13 cellular contexts compared by ENCODE assay signal in the genomic region with DNA sequence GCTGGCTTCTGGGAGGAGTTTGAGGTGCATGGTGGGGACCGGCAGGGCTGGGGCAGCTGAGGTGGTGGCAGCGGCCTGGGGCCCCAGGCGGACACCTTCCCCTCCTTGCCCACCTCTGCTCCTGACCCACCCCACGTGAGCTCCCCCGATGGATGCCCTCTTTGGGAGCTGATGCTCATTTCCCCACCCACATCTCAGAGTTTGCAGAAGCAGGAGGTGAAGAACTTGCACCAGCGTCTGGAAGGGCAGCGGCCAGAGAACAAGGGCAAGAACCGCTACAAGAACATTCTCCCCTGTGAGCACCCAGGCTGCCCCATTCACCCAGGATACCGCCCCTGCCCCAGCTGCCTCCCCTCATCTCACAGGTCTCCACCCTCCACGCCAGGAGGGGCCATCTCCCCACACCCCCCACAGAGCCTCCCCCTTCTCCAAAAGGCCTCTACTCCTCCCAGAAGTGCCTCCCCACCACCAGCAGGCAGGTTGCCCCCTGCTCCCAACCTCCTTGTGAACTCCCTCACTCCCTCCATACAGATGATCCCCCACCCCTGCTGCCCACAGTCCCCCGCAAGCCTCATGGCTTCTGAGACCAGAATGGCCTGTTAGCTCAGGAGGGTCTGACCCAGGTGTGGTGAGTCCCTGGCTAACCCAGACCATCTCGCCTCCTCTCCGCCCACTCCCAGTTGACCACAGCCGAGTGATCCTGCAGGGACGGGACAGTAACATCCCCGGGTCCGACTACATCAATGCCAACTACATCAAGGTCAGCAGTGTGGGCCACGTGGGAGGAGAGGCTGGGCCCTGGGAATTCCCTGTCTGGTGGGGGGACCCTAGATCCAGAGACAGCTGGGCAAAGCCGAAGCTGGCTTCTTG. TPM values are rescaled to one million over a fixed set of nuclear protein-coding genes. Genes with fewer than 3 reads are reported as not detected.
DNase-seq lines count a peak whose midpoint lies in the region; ATAC-seq and TF ChIP-seq lines count a peak whose summit lies in the region.
"Had no signal": no experiment of that assay in that cellular context is flagged by ENCODE, and none has a peak within 500 bp of the region (broad histone marks: within the 10 kb centered on the region; RNA-seq: fewer than 3 reads in every experiment).

No MANE protein-coding gene starts in this region.

- H3K4me1 ChIP-seq in CD4-positive, alpha-beta memory T cell (ENCODE audit: insufficient read depth, low read length) = peaks cover 81% of the 10 kb centered on the region
- H3K4me1 ChIP-seq in osteoblast (ENCODE audit: insufficient read depth, low read length) (peaks cover 12% of the 10 kb centered on the region), ascending aorta (no peaks in the 10 kb centered on the region), esophagus muscularis mucosa (peaks cover 13 to 35% (median 28%) of the 10 kb centered on the region in 4 donors)

- no peaks in the 10 kb centered on the region for H3K9me3 ChIP-seq in CD4-positive, alpha-beta memory T cell (ENCODE audit: control insufficient read depth in 1 of 2, low read length in 2 of 2)
- no peaks in the 10 kb centered on the region for H3K9me3 ChIP-seq in osteoblast (ENCODE audit: low read depth, low read length)
- H3K9me3 ChIP-seq in ascending aorta = no peaks in the 10 kb centered on the region
- no peaks in the 10 kb centered on the region for H3K9me3 ChIP-seq in esophagus muscularis mucosa
- H3K9me3 ChIP-seq: thyroid gland had no signal

- 95% methylated on average over 10 of the region's 19 CpGs for WGBS in esophagus muscularis mucosa

- no peak overlapping the region for H2AFZ ChIP-seq in osteoblast (ENCODE audit: low read length)

- H3K9me3 Mint-ChIP-seq in CD4-positive, alpha-beta memory T cell = peaks cover 0 to 2% (median 0%) of the 10 kb centered on the region in 8 donors
- H3K9me3 Mint-ChIP-seq in activated naive CD8-positive, alpha-beta T cell (ENCODE audit: low read depth) = no peaks in the 10 kb centered on the region

- peak overlapping the region; percentile 89 to 99 (median 96) for H3K27ac Mint-ChIP-seq in CD4-positive, alpha-beta memory T cell
- peak overlapping the region; percentile 98 for H3K27ac Mint-ChIP-seq in activated naive CD8-positive, alpha-beta T cell

- TF ChIP-seq CTCF in osteoblast (IDR thresholded peaks at IDR 0.05; ENCODE audit: extremely low read depth, low read depth, low read length) = no peak
- TF ChIP-seq CTCF in ascending aorta (IDR thresholded peaks at IDR 0.05) = no peak
- no peak for TF ChIP-seq CTCF in esophagus muscularis mucosa (IDR thresholded peaks at IDR 0.05)

- no peak for TF ChIP-seq EP300 in esophagus muscularis mucosa (IDR thresholded peaks at IDR 0.05)

- intact Hi-C loops in CD4-positive, alpha-beta memory T cell (cut with micrococcal nuclease) = no loop called here
- intact Hi-C loops in ascending aorta (cut with DNase I) (no loop called here), esophagus muscularis mucosa (cut with DNase I) (no loop called here)

- no peak for ATAC-seq in HG03354 (IDR thresholded peaks at IDR 0.05; ENCODE audit: poor library complexity, severe bottlenecking, unreplicated experiment)

- peak overlapping the region in 1 of 2 donors; percentile 11 for H3K4me3 ChIP-seq in CD4-positive, alpha-beta memory T cell (ENCODE audit: low read length in 2 of 2)
- no peak overlapping the region for H3K4me3 ChIP-seq in osteoblast (ENCODE audit: insufficient read depth, low read length)
- H3K4me3 ChIP-seq in ascending aorta = no peak overlapping the region
- H3K4me3 ChIP-seq in esophagus muscularis mucosa = no peak overlapping the region
- H3K4me3 ChIP-seq: thyroid gland had no signal

- H3K4me2 ChIP-seq in osteoblast (ENCODE audit: insufficient read depth, low read length) = no peak overlapping the region

- peak overlapping the region in 7 of 8 donors; percentile 25 to 98 (median 76) for H3K4me3 Mint-ChIP-seq in CD4-positive, alpha-beta memory T cell
- H3K4me3 Mint-ChIP-seq in activated naive CD8-positive, alpha-beta T cell = peak overlapping the region; percentile 97

- H3K36me3 ChIP-seq in CD4-positive, alpha-beta memory T cell (ENCODE audit: insufficient read depth, low read length) = peaks cover 42% of the 10 kb centered on the region
- H3K36me3 ChIP-seq in osteoblast (ENCODE audit: insufficient read depth, low read length) = no peaks in the 10 kb centered on the region
- H3K36me3 ChIP-seq in ascending aorta = no peaks in the 10 kb centered on the region
- H3K36me3 ChIP-seq in esophagus muscularis mucosa = no peaks in the 10 kb centered on the region
- H3K36me3 ChIP-seq: thyroid gland had no signal

- peaks cover 0 to 3% of the 10 kb centered on the region in 2 donors for H3K27me3 Mint-ChIP-seq in CD4-positive, alpha-beta memory T cell
- H3K27me3 Mint-ChIP-seq in activated naive CD8-positive, alpha-beta T cell = no peaks in the 10 kb centered on the region

- no peaks in the 10 kb centered on the region for H3K27me3 ChIP-seq in CD4-positive, alpha-beta memory T cell (ENCODE audit: insufficient read depth, low read length)
- H3K27me3 ChIP-seq in osteoblast (ENCODE audit: insufficient read depth, low read length) (no peaks in the 10 kb centered on the region), ascending aorta (no peaks in the 10 kb centered on the region), esophagus muscularis mucosa (no peaks in the 10 kb centered on the region)
- H3K27me3 ChIP-seq: thyroid gland had no signal

- CTCF ChIA-PET in CD4-positive, alpha-beta memory T cell (lab: Charles Lee; ENCODE audit: partially characterized antibody) = interaction anchor here (1.1 to 13.5 kb wide), 4 partner anchors 9 to 32 kb away, joined by 5 to 774 read pairs (median 12); partner anchors contain the start of genes C12orf57, PTPN6 and RNU7-1

- TF ChIP-seq POLR2A in GM18526 (IDR thresholded peaks at IDR 0.05; ENCODE audit: extremely low read depth, insufficient read length) = peak; percentile 7
- no peak for TF ChIP-seq POLR2A in esophagus muscularis mucosa (IDR thresholded peaks at IDR 0.05; ENCODE audit: low read depth)

- peak overlapping the region; percentile 96 for H3K27ac ChIP-seq in CD4-positive, alpha-beta memory T cell (ENCODE audit: low read depth, low read length)
- no peak overlapping the region for H3K27ac ChIP-seq in osteoblast (ENCODE audit: low read depth, low read length)
- H3K27ac ChIP-seq in ascending aorta = no peak overlapping the region
- H3K27ac ChIP-seq in esophagus muscularis mucosa (replicated peaks in 1 of 4) = no peak overlapping the region
- H3K27ac ChIP-seq: epithelial cell of prostate, thyroid gland had no signal

- peaks cover 56 to 97% (median 63%) of the 10 kb centered on the region in 4 donors for H3K4me1 Mint-ChIP-seq in CD4-positive, alpha-beta memory T cell
- H3K4me1 Mint-ChIP-seq in activated naive CD8-positive, alpha-beta T cell (ENCODE audit: low read depth) = peaks cover 69% of the 10 kb centered on the region

- POLR2A ChIA-PET in CD4-positive, alpha-beta memory T cell (lab: Charles Lee; ENCODE audit: partially characterized antibody) = interaction anchor here (1.3 to 22.1 kb wide), 4 partner anchors 5 to 104 kb away, joined by 4 to 1807 read pairs (median 907); partner anchors contain the start of genes C12orf57, CDCA3, PTPN6 and RNU7-1

- H4K20me1 ChIP-seq in osteoblast (ENCODE audit: insufficient read depth, low read length) = no peaks in the 10 kb centered on the region

- DNase-seq in CD4-positive, alpha-beta memory T cell = no peak
- DNase-seq in osteoblast (ENCODE audit: insufficient read length, low spot score, missing footprints) (peak; percentile 85), ascending aorta (ENCODE audit: low spot score in 2 of 2) (no peak), DMS79 treated with DMSO at 0.1 percent for 48 hours (lab: John Stamatoyannopoulos, UW) (no peak), esophagus muscularis mucosa (ENCODE audit: extremely low spot score) (no peak)
- DNase-seq: NCI-H1048, NCI-H446, thyroid gland had no signal

- peaks cover 38 to 77% of the 10 kb centered on the region in 2 donors for H3K36me3 Mint-ChIP-seq in CD4-positive, alpha-beta memory T cell
- peaks cover 31% of the 10 kb centered on the region for H3K36me3 Mint-ChIP-seq in activated naive CD8-positive, alpha-beta T cell

- H3K79me2 ChIP-seq in osteoblast (ENCODE audit: insufficient read depth, low read length) = no peaks in the 10 kb centered on the region

RNA-seq across cellular contexts. Expression of gene PTPN6, which starts 4.5 kb away (rescaled TPM):
- 100 to 1,000 TPM; 189 to 199 TPM for total RNA-seq in CD4-positive, alpha-beta memory T cell
- 100 to 1,000 TPM; 126 to 325 TPM for polyA plus RNA-seq in CD4-positive, alpha-beta memory T cell
- total RNA-seq in osteoblast = 0.29 and 0.36 TPM in 2 replicates
- 1.7 TPM for total RNA-seq in ascending aorta
- 10 to 100 TPM in 3 of 4 donors, 1 to 10 TPM in 1; 9.1 to 16.9 (median 13.3) TPM for total RNA-seq in esophagus muscularis mucosa

RNA-seq across cellular contexts. Expression of gene C12orf57, which starts 11.9 kb away (rescaled TPM):
- total RNA-seq in CD4-positive, alpha-beta memory T cell = 100 to 1,000 TPM; 423 to 425 TPM
- polyA plus RNA-seq in CD4-positive, alpha-beta memory T cell = 100 to 1,000 TPM; 155 to 244 TPM
- total RNA-seq in osteoblast (81.4 and 93.4 TPM in 2 replicates), ascending aorta (558 TPM), esophagus muscularis mucosa (100 to 1,000 TPM; 307 to 437 (median 325) TPM)

RNA-seq across cellular contexts. Expression of gene RNU7-1, which starts 12.1 kb away (rescaled TPM):
- not detected for total RNA-seq in CD4-positive, alpha-beta memory T cell
- polyA plus RNA-seq in CD4-positive, alpha-beta memory T cell = not detected
- total RNA-seq in osteoblast = not detected in 2 replicates
- total RNA-seq in ascending aorta = not detected
- total RNA-seq in esophagus muscularis mucosa = not detected
- total RNA-seq: bronchial epithelial cell, thyroid gland had no signal

RNA-seq across cellular contexts. Expression of gene PHB2, which starts 14.8 kb away (rescaled TPM):
- 100 to 1,000 TPM; 142 to 148 TPM for total RNA-seq in CD4-positive, alpha-beta memory T cell
- 100 to 1,000 TPM; 102 to 114 TPM for polyA plus RNA-seq in CD4-positive, alpha-beta memory T cell
- total RNA-seq in osteoblast (161 and 168 TPM in 2 replicates), ascending aorta (85.5 TPM), esophagus muscularis mucosa (100 to 1,000 TPM; 194 to 265 (median 233) TPM)

RNA-seq across cellular contexts. Expression of gene EMG1, which starts 15.0 kb away (rescaled TPM):
- 10 to 100 TPM; 68.6 to 70.8 TPM for total RNA-seq in CD4-positive, alpha-beta memory T cell
- polyA plus RNA-seq in CD4-positive, alpha-beta memory T cell = 10 to 100 TPM; 68.8 to 69.8 TPM
- total RNA-seq in osteoblast (21.0 and 25.3 TPM in 2 replicates), ascending aorta (37.4 TPM), esophagus muscularis mucosa (10 to 100 TPM; 20.8 to 35.1 (median 26.3) TPM)

Comparison
In these comparisons a context has a peak if more than half of its experiments do, and no peak if none do; other contexts are left out.
1. RNA of gene PTPN6, which starts 4.5 kb away (total RNA-seq): 189 to 199 TPM in CD4-positive, alpha-beta memory T cell; 9.1 to 16.9 TPM in esophagus muscularis mucosa, 1.7 TPM in ascending aorta (single experiment) and 0.29 to 0.36 TPM in osteoblast; every median in the first group is over 10 times any median in the second.